In the genomic region with DNA sequence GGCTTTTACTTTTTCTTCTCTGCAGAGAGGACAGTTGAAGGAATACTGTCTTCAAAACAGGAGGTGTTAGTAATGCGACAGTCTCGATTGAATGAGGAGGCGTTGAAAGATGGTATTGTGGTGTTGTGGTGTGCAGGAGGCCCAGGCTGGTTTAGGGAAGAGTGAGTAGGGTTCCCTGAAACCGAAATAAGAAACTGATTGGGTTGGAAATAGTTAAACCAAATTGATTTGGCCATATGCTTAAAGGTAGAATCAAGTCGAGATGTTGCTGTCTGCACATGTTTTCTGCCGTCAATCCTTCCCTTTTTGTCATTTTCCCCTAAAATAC, we compare ENCODE assay signal across 1 cellular context.
TF ChIP-seq lines count a peak whose summit lies in the region.

No MANE protein-coding gene starts in this region.

TF ChIP-seq in H1, 55 proteins besides CTCF, POLR2A, EP300 and RAD21:
- TF ChIP-seq, protein P1, sequence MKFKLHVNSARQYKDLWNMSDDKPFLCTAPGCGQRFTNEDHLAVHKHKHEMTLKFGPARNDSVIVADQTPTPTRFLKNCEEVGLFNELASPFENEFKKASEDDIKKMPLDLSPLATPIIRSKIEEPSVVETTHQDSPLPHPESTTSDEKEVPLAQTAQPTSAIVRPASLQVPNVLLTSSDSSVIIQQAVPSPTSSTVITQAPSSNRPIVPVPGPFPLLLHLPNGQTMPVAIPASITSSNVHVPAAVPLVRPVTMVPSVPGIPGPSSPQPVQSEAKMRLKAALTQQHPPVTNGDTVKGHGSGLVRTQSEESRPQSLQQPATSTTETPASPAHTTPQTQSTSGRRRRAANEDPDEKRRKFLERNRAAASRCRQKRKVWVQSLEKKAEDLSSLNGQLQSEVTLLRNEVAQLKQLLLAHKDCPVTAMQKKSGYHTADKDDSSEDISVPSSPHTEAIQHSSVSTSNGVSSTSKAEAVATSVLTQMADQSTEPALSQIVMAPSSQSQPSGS (IDR thresholded peaks at IDR 0.05; ENCODE audit: low read length) = no peak
- TF ChIP-seq NANOG (IDR thresholded peaks at IDR 0.05; ENCODE audit: insufficient read depth, low read depth, low read length, poor library complexity, severe bottlenecking) = no peak
- TF ChIP-seq TCF12 (IDR thresholded peaks at IDR 0.05; ENCODE audit: low read depth, low read length) = no peak
- TF ChIP-seq SP1 (IDR thresholded peaks at IDR 0.05; ENCODE audit: low read depth, low read length) = no peak
- no peak for TF ChIP-seq ZNF274 (IDR thresholded peaks at IDR 0.05; ENCODE audit: borderline replicate concordance, extremely low read depth, low read length)
- no peak for TF ChIP-seq GTF2F1 (IDR thresholded peaks at IDR 0.05; ENCODE audit: borderline replicate concordance, low read depth, low read length)
- TF ChIP-seq SAP30 (IDR thresholded peaks at IDR 0.05; ENCODE audit: insufficient read depth, insufficient replicate concordance, low read length) = no peak
- no peak for TF ChIP-seq KDM4A (IDR thresholded peaks at IDR 0.05; ENCODE audit: low read depth, low read length, severe bottlenecking)
- TF ChIP-seq, protein P2, sequence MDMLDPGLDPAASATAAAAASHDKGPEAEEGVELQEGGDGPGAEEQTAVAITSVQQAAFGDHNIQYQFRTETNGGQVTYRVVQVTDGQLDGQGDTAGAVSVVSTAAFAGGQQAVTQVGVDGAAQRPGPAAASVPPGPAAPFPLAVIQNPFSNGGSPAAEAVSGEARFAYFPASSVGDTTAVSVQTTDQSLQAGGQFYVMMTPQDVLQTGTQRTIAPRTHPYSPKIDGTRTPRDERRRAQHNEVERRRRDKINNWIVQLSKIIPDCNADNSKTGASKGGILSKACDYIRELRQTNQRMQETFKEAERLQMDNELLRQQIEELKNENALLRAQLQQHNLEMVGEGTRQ (IDR thresholded peaks at IDR 0.05; ENCODE audit: low read length) = no peak
- TF ChIP-seq TEAD4 (IDR thresholded peaks at IDR 0.05; ENCODE audit: low read depth, low read length) = no peak
- no peak for TF ChIP-seq POLR2AphosphoS5 (IDR thresholded peaks at IDR 0.05; ENCODE audit: low read depth, low read length)
- TF ChIP-seq HDAC2 (IDR thresholded peaks at IDR 0.05; ENCODE audit: borderline replicate concordance in 1 of 2, low read depth in 2 of 2, low read length in 2 of 2) = no peak
- no peak for TF ChIP-seq BCL11A (IDR thresholded peaks at IDR 0.05; ENCODE audit: low read depth in 2 of 2, low read length in 2 of 2)
- no peak for TF ChIP-seq TBP (IDR thresholded peaks at IDR 0.05; ENCODE audit: low read depth, low read length)
- TF ChIP-seq GABPA (IDR thresholded peaks at IDR 0.05; ENCODE audit: borderline replicate concordance, insufficient read depth, low read length) = no peak
TF ChIP-seq in H1: peak in this region for 0.
